1 cellular context compared by ENCODE assay signal in genomic region chr2:207163815-207164747, GRCh38.
A peak's percentile ranks its signal among the peaks of the same experiment; 100 is the strongest.
TF ChIP-seq lines count a peak whose summit lies in the region.

No MANE protein-coding gene starts in this region.

TF ChIP-seq in GM23338, 12 proteins besides CTCF, POLR2A, EP300 and RAD21:
- TF ChIP-seq, protein P1, sequence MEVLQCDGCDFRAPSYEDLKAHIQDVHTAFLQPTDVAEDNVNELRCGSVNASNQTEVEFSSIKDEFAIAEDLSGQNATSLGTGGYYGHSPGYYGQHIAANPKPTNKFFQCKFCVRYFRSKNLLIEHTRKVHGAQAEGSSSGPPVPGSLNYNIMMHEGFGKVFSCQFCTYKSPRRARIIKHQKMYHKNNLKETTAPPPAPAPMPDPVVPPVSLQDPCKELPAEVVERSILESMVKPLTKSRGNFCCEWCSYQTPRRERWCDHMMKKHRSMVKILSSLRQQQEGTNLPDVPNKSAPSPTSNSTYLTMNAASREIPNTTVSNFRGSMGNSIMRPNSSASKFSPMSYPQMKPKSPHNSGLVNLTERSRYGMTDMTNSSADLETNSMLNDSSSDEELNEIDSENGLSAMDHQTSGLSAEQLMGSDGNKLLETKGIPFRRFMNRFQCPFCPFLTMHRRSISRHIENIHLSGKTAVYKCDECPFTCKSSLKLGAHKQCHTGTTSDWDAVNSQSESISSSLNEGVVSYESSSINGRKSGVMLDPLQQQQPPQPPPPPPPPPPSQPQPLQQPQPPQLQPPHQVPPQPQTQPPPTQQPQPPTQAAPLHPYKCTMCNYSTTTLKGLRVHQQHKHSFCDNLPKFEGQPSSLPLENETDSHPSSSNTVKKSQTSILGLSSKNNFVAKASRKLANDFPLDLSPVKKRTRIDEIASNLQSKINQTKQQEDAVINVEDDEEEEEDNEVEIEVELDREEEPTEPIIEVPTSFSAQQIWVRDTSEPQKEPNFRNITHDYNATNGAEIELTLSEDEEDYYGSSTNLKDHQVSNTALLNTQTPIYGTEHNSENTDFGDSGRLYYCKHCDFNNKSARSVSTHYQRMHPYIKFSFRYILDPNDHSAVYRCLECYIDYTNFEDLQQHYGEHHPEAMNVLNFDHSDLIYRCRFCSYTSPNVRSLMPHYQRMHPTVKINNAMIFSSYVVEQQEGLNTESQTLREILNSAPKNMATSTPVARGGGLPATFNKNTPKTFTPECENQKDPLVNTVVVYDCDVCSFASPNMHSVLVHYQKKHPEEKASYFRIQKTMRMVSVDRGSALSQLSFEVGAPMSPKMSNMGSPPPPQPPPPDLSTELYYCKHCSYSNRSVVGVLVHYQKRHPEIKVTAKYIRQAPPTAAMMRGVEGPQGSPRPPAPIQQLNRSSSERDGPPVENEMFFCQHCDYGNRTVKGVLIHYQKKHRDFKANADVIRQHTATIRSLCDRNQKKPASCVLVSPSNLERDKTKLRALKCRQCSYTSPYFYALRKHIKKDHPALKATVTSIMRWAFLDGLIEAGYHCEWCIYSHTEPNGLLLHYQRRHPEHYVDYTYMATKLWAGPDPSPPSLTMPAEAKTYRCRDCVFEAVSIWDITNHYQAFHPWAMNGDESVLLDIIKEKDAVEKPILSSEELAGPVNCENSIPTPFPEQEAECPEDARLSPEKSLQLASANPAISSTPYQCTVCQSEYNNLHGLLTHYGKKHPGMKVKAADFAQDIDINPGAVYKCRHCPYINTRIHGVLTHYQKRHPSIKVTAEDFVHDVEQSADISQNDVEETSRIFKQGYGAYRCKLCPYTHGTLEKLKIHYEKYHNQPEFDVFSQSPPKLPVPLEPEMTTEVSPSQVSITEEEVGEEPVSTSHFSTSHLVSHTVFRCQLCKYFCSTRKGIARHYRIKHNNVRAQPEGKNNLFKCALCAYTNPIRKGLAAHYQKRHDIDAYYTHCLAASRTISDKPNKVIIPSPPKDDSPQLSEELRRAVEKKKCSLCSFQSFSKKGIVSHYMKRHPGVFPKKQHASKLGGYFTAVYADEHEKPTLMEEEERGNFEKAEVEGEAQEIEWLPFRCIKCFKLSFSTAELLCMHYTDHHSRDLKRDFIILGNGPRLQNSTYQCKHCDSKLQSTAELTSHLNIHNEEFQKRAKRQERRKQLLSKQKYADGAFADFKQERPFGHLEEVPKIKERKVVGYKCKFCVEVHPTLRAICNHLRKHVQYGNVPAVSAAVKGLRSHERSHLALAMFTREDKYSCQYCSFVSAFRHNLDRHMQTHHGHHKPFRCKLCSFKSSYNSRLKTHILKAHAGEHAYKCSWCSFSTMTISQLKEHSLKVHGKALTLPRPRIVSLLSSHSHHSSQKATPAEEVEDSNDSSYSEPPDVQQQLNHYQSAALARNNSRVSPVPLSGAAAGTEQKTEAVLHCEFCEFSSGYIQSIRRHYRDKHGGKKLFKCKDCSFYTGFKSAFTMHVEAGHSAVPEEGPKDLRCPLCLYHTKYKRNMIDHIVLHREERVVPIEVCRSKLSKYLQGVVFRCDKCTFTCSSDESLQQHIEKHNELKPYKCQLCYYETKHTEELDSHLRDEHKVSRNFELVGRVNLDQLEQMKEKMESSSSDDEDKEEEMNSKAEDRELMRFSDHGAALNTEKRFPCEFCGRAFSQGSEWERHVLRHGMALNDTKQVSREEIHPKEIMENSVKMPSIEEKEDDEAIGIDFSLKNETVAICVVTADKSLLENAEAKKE (CRISPR knock-in tag; IDR thresholded peaks at IDR 0.05) = no peak
- TF ChIP-seq POLR2AphosphoS5 (IDR thresholded peaks at IDR 0.05; ENCODE audit: low read depth) = 0 out of 2 replicates have a peak, but pooled peaks have one; percentile 19
